Comparison of ENCODE assay signal across 9 cellular contexts in genomic region chr16:72876221-72876620, GRCh38.
DNase-seq lines count a peak whose midpoint lies in the region; ATAC-seq and TF ChIP-seq lines count a peak whose summit lies in the region.
"Had no signal": no experiment of that assay in that cellular context is flagged by ENCODE, and none has a peak within 500 bp of the region (broad histone marks: within the 10 kb centered on the region; RNA-seq: fewer than 3 reads in every experiment).

No MANE protein-coding gene starts in this region.

- CTCF ChIA-PET in CD4-positive, alpha-beta memory T cell (lab: Charles Lee; ENCODE audit: partially characterized antibody) = no interaction called here

- H3K27me3 Mint-ChIP-seq in CD4-positive, alpha-beta memory T cell = peaks cover 3 to 6% of the 10 kb centered on the region in 2 donors
- H3K27me3 Mint-ChIP-seq: dendritic cell treated with granulocyte-macrophage colony-stimulating factor and Interleukin-4, amounts not matched to agents 40 ng/mL and 50 ng/mL, for 4 days had no signal

- no peaks in the 10 kb centered on the region for H3K4me1 ChIP-seq in CD4-positive, alpha-beta memory T cell (ENCODE audit: insufficient read depth, low read length)
- H3K4me1 ChIP-seq in vagina = peaks cover 25% of the 10 kb centered on the region

- POLR2A ChIA-PET in CD4-positive, alpha-beta memory T cell (lab: Charles Lee; ENCODE audit: partially characterized antibody) = no interaction called here

- H3K9me3 ChIP-seq in KOPT-K1 (ENCODE audit: insufficient read depth, low read length, poor library complexity, severe bottlenecking) = no peaks in the 10 kb centered on the region
- no peaks in the 10 kb centered on the region for H3K9me3 ChIP-seq in CD4-positive, alpha-beta memory T cell (ENCODE audit: control insufficient read depth in 1 of 2, low read length in 2 of 2)
- no peaks in the 10 kb centered on the region for H3K9me3 ChIP-seq in vagina

- H3K36me3 ChIP-seq in KOPT-K1 (ENCODE audit: insufficient read depth, low read length) (no peaks in the 10 kb centered on the region), vagina (no peaks in the 10 kb centered on the region)
- H3K36me3 ChIP-seq in CD4-positive, alpha-beta memory T cell (ENCODE audit: insufficient read depth, low read length) = no peaks in the 10 kb centered on the region

- peak; percentile 85 for ATAC-seq in sciatic nerve
- no peak for ATAC-seq in HG03135 (IDR thresholded peaks at IDR 0.05; ENCODE audit: unreplicated experiment)

- TF ChIP-seq POLR2A in vagina (IDR thresholded peaks at IDR 0.05) = no peak

- H3K4me3 Mint-ChIP-seq in CD4-positive, alpha-beta memory T cell = no peak overlapping the region
- H3K4me3 Mint-ChIP-seq: dendritic cell treated with granulocyte-macrophage colony-stimulating factor and Interleukin-4, amounts not matched to agents 40 ng/mL and 50 ng/mL, for 4 days had no signal

- H3K4me3 ChIP-seq in CD4-positive, alpha-beta memory T cell (ENCODE audit: low read length in 2 of 2) = no peak overlapping the region
- no peak overlapping the region for H3K4me3 ChIP-seq in vagina

- no peaks in the 10 kb centered on the region for H3K4me1 Mint-ChIP-seq in CD4-positive, alpha-beta memory T cell

- H3K27ac ChIP-seq in KOPT-K1 (ENCODE audit: low read depth, low read length, poor library complexity, severe bottlenecking) (peak overlapping the region; percentile 28), vagina (no peak overlapping the region)
- no peak overlapping the region for H3K27ac ChIP-seq in CD4-positive, alpha-beta memory T cell (ENCODE audit: low read depth, low read length)

- DNase-seq in GM10266 (ENCODE audit: extremely low spot score) (peak; percentile 33), epidermal melanocyte (ENCODE audit: insufficient read length, low spot score) (peak; percentile 32), sciatic nerve (ENCODE audit: low spot score) (peak; percentile 80), NCI-H1105 (lab: John Stamatoyannopoulos, UW) (no peak), vagina (ENCODE audit: extremely low spot score in 2 of 2) (no peak)
- no peak for DNase-seq in CD4-positive, alpha-beta memory T cell

- intact Hi-C loops in sciatic nerve (cut with DNase I) (no loop called here), vagina (cut with DNase I) (no loop called here)
- intact Hi-C loops in CD4-positive, alpha-beta memory T cell (cut with micrococcal nuclease) = no loop called here

- peak overlapping the region in 1 of 7 donors; percentile 38 for H3K27ac Mint-ChIP-seq in CD4-positive, alpha-beta memory T cell
- H3K27ac Mint-ChIP-seq: dendritic cell treated with granulocyte-macrophage colony-stimulating factor and Interleukin-4, amounts not matched to agents 40 ng/mL and 50 ng/mL, for 4 days had no signal

- no peaks in the 10 kb centered on the region for H3K36me3 Mint-ChIP-seq in CD4-positive, alpha-beta memory T cell

- TF ChIP-seq CTCF in GM10266 (IDR thresholded peaks at IDR 0.05; ENCODE audit: control insufficient read depth, insufficient read depth, low read depth, missing control alignments) (no peak), vagina (IDR thresholded peaks at IDR 0.05) (no peak)

- no peaks in the 10 kb centered on the region for H3K27me3 ChIP-seq in CD4-positive, alpha-beta memory T cell (ENCODE audit: insufficient read depth, low read length)
- H3K27me3 ChIP-seq in vagina = no peaks in the 10 kb centered on the region

- H3K9me3 Mint-ChIP-seq in CD4-positive, alpha-beta memory T cell = peaks cover 0 to 3% (median 0%) of the 10 kb centered on the region in 8 donors
- H3K9me3 Mint-ChIP-seq: dendritic cell treated with granulocyte-macrophage colony-stimulating factor and Interleukin-4, amounts not matched to agents 40 ng/mL and 50 ng/mL, for 4 days had no signal

Comparison
In these comparisons a context has a peak if more than half of its experiments do, and no peak if none do; other contexts are left out.
1. DNase-seq: peak in GM10266 (single experiment), epidermal melanocyte (single experiment) and sciatic nerve (single experiment); none in NCI-H1105 (single experiment), CD4-positive, alpha-beta memory T cell (0 of 5) and vagina (0 of 2).